Comparison of ENCODE assay signal across 2 cellular contexts in genomic region chrX:118726887-118727685, GRCh38.
TF ChIP-seq lines count a peak whose summit lies in the region.

Gene IL13RA1 (plus strand): TSS chrX:118727606. CDS start chrX:118727639, 33 bp downstream.

TF ChIP-seq in HEK293, 187 proteins besides CTCF, POLR2A, EP300 and RAD21 (continued from another document and continues in another):
- TF ChIP-seq ZNF747 (tag by site-specific recombination; IDR thresholded peaks at IDR 0.05): no peak
- TF ChIP-seq EGR2 (tag by site-specific recombination; IDR thresholded peaks at IDR 0.05; ENCODE audit: low read depth): peak; percentile 50; the same call in 1 of the 2 replicates
- no peak for TF ChIP-seq ZNF433 (tag by site-specific recombination; IDR thresholded peaks at IDR 0.05; ENCODE audit: low read depth)
- TF ChIP-seq PRDM6 (tag by site-specific recombination; IDR thresholded peaks at IDR 0.05): 0 out of 2 replicates have a peak, but pooled peaks have one; percentile 34
- no peak for TF ChIP-seq ZNF169 (tag by site-specific recombination; IDR thresholded peaks at IDR 0.05)
- no peak for TF ChIP-seq ZSCAN4 (tag by site-specific recombination; IDR thresholded peaks at IDR 0.05)
- no peak for TF ChIP-seq PATZ1 (tag by site-specific recombination; IDR thresholded peaks at IDR 0.05)
- no peak for TF ChIP-seq ZNF10 (tag by site-specific recombination; IDR thresholded peaks at IDR 0.05)
- no peak for TF ChIP-seq MEIS1 (CRISPR knock-in tag; IDR thresholded peaks at IDR 0.05; ENCODE audit: borderline replicate concordance)
- TF ChIP-seq ZNF791 (tag by site-specific recombination; IDR thresholded peaks at IDR 0.05): no peak
- no peak for TF ChIP-seq GFI1B (tag by site-specific recombination; IDR thresholded peaks at IDR 0.05)
- TF ChIP-seq SCRT1 (tag by site-specific recombination; IDR thresholded peaks at IDR 0.05; ENCODE audit: borderline replicate concordance): no peak
- TF ChIP-seq YY1 (tag by site-specific recombination; IDR thresholded peaks at IDR 0.05): no peak
- TF ChIP-seq ZNF121 (tag by site-specific recombination; IDR thresholded peaks at IDR 0.05): no peak
- no peak for TF ChIP-seq YY2 (tag by site-specific recombination; IDR thresholded peaks at IDR 0.05)
- TF ChIP-seq ZNF600 (tag by site-specific recombination; IDR thresholded peaks at IDR 0.05): peak; percentile 84
- peak; percentile 54; the same call in 1 of the 2 replicates for TF ChIP-seq KLF8 (tag by site-specific recombination; IDR thresholded peaks at IDR 0.05)
- TF ChIP-seq ZNF624 (tag by site-specific recombination; IDR thresholded peaks at IDR 0.05): no peak
- peak; percentile 81 for TF ChIP-seq KLF9 (tag by site-specific recombination; IDR thresholded peaks at IDR 0.05; ENCODE audit: low read depth)
- TF ChIP-seq ZSCAN18 (tag by site-specific recombination; IDR thresholded peaks at IDR 0.05): no peak
- TF ChIP-seq ELK4 (IDR thresholded peaks at IDR 0.05; ENCODE audit: borderline replicate concordance, low read depth, low read length): no peak
- no peak for TF ChIP-seq ZBTB21 (tag by site-specific recombination; IDR thresholded peaks at IDR 0.05)

TF ChIP-seq in HepG2, 621 proteins besides CTCF, POLR2A, EP300 and RAD21 (continued from another document and continues in another):
- TF ChIP-seq ZNF782 (CRISPR knock-in tag; IDR thresholded peaks at IDR 0.05; ENCODE audit: borderline replicate concordance): 0 out of 2 replicates have a peak, but pooled peaks have one; percentile 42
- TF ChIP-seq PLSCR1 (CRISPR knock-in tag; IDR thresholded peaks at IDR 0.05; ENCODE audit: borderline replicate concordance): no peak
- TF ChIP-seq ZBTB34 (CRISPR knock-in tag; IDR thresholded peaks at IDR 0.05): 0 out of 2 replicates have a peak, but pooled peaks have one; percentile 48
- peak; percentile 86 for TF ChIP-seq RBFOX2 (IDR thresholded peaks at IDR 0.05; ENCODE audit: low read depth, low read length)
- TF ChIP-seq TP53 (CRISPR knock-in tag; conservative IDR thresholded peaks at IDR 0.05): no peak
- 0 out of 2 replicates have a peak, but pooled peaks have one; percentile 40 for TF ChIP-seq NFKB2 (CRISPR knock-in tag; IDR thresholded peaks at IDR 0.05; ENCODE audit: borderline replicate concordance)
- TF ChIP-seq ZNF337 (CRISPR knock-in tag; IDR thresholded peaks at IDR 0.05; ENCODE audit: borderline replicate concordance, low read depth): no peak
- 0 out of 2 replicates have a peak, but pooled peaks have one; percentile 41 for TF ChIP-seq ZNF780A (CRISPR knock-in tag; IDR thresholded peaks at IDR 0.05)
- TF ChIP-seq PAX8 (CRISPR knock-in tag; IDR thresholded peaks at IDR 0.05; ENCODE audit: borderline replicate concordance): no peak
- TF ChIP-seq ZMYM3 (CRISPR knock-in tag; IDR thresholded peaks at IDR 0.05): 0 out of 2 replicates have a peak, but pooled peaks have one; percentile 20
- no peak for TF ChIP-seq PHB2 (IDR thresholded peaks at IDR 0.05; ENCODE audit: partially characterized antibody)
- TF ChIP-seq ETV6 (CRISPR knock-in tag; conservative IDR thresholded peaks at IDR 0.05): no peak
- no peak for TF ChIP-seq FOXK2 (IDR thresholded peaks at IDR 0.05)
- TF ChIP-seq ZNF430 (CRISPR knock-in tag; IDR thresholded peaks at IDR 0.05): peak; percentile 19; the same call in 1 of the 2 replicates
- TF ChIP-seq HOXA3 (CRISPR knock-in tag; IDR thresholded peaks at IDR 0.05): peak; percentile 40; the same call in 1 of the 2 replicates
- no peak for TF ChIP-seq ZHX1 (CRISPR knock-in tag; IDR thresholded peaks at IDR 0.05; ENCODE audit: low read depth)
- TF ChIP-seq GMEB1 (CRISPR knock-in tag; IDR thresholded peaks at IDR 0.05; ENCODE audit: borderline replicate concordance): peak; percentile 40; the same call in 1 of the 2 replicates
- TF ChIP-seq KMT2B (CRISPR knock-in tag; IDR thresholded peaks at IDR 0.05): peak; percentile 34; the same call in 1 of the 2 replicates
- no peak for TF ChIP-seq ZNF547 (CRISPR knock-in tag; IDR thresholded peaks at IDR 0.05)
- peak; percentile 26; the same call in 1 of the 2 replicates for TF ChIP-seq KDM2A (CRISPR knock-in tag; IDR thresholded peaks at IDR 0.05; ENCODE audit: borderline replicate concordance, low read depth)
- peak; percentile 53; the same call in 1 of the 2 replicates for TF ChIP-seq ZBTB39 (CRISPR knock-in tag; IDR thresholded peaks at IDR 0.05)
- TF ChIP-seq JDP2 (CRISPR knock-in tag; IDR thresholded peaks at IDR 0.05; ENCODE audit: borderline replicate concordance): no peak
- TF ChIP-seq ZFYVE20 (CRISPR knock-in tag; IDR thresholded peaks at IDR 0.05; ENCODE audit: borderline replicate concordance, low read depth): no peak
- TF ChIP-seq ZNF574 (CRISPR knock-in tag; IDR thresholded peaks at IDR 0.05): peak; percentile 51; the same call in 1 of the 2 replicates
- TF ChIP-seq SP5 (CRISPR knock-in tag; IDR thresholded peaks at IDR 0.05; ENCODE audit: borderline replicate concordance, low read depth): peak; percentile 80
- no peak for TF ChIP-seq TCF12 (IDR thresholded peaks at IDR 0.05)
- peak; percentile 28; the same call in 1 of the 2 replicates for TF ChIP-seq TCF12 (CRISPR knock-in tag; IDR thresholded peaks at IDR 0.05)
- no peak for TF ChIP-seq MTF1 (CRISPR knock-in tag; IDR thresholded peaks at IDR 0.05)
- no peak for TF ChIP-seq PHF5A (CRISPR knock-in tag; IDR thresholded peaks at IDR 0.05; ENCODE audit: low read depth, unreplicated experiment)
- no peak for TF ChIP-seq ZNF567 (CRISPR knock-in tag; IDR thresholded peaks at IDR 0.05; ENCODE audit: borderline replicate concordance)
- no peak for TF ChIP-seq HOXA5 (CRISPR knock-in tag; IDR thresholded peaks at IDR 0.05)
- TF ChIP-seq SP1 (IDR thresholded peaks at IDR 0.05): no peak
- peak; percentile 50; the same call in 1 of the 2 replicates for TF ChIP-seq SP1 (CRISPR knock-in tag; IDR thresholded peaks at IDR 0.05)
- TF ChIP-seq E2F1 (CRISPR knock-in tag; IDR thresholded peaks at IDR 0.05): no peak
- TF ChIP-seq SALL2 (CRISPR knock-in tag; IDR thresholded peaks at IDR 0.05): 0 out of 2 replicates have a peak, but pooled peaks have one; percentile 44
- TF ChIP-seq KMT2A (CRISPR knock-in tag; IDR thresholded peaks at IDR 0.05): 0 out of 2 replicates have a peak, but pooled peaks have one; percentile 3
- peak; percentile 64; the same call in 1 of the 2 replicates for TF ChIP-seq FOXP4 (CRISPR knock-in tag; IDR thresholded peaks at IDR 0.05)
